Comparison of ENCODE assay signal across 1 cellular context in genomic region chr7:549103-549890, GRCh38.
TF ChIP-seq lines count a peak whose summit lies in the region.

No MANE protein-coding gene starts in this region.

TF ChIP-seq in WTC11, 78 proteins besides CTCF, POLR2A, EP300 and RAD21 (continued from another document):
- no peak for TF ChIP-seq STAT6 (CRISPR knock-in tag; conservative IDR thresholded peaks at IDR 0.05; ENCODE audit: low read depth)
